In the genomic region with DNA sequence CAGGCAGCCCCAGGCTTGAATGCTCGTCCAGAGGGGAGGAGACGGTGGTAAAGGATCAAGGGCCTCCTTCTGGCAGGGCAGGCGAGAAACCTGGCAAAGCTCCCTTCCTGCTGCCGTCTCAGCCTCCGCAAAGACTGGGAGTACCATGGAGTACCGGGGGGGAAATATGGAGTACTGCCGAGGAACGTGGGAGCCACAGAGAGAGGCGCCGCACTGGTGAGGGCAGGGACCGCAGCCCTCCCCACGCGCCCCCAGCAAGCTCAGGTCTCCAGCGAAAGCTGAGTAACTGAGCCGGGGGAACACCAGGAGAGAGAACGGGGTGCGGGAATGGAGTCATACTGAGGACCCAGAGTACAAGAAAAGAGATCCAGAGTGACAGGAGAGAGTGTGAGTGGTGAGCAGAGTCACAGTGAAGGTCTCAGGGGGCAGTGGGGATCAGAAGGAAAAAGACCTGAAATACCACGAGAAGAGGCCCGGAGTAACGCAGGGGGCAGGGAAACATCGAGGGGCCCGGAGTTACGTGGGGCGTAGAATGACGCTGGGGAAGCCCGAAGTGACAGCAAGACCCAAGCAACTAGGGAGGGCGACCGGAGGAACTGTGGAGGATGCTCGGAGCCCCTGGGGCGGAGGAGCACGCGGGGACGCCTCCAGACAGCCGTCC, we compare ENCODE assay signal across 8 cellular contexts. TPM values are rescaled to one million over a fixed set of nuclear protein-coding genes. Genes with fewer than 3 reads are reported as not detected.
DNase-seq lines count a peak whose midpoint lies in the region; ATAC-seq and TF ChIP-seq lines count a peak whose summit lies in the region.

No MANE protein-coding gene starts in this region.

- POLR2A ChIA-PET in activated naive CD8-positive, alpha-beta T cell treated with anti-CD3 and anti-CD28 coated beads, Interleukin-2, amount 10 ng/mL, durations not matched to agents 7 days and 5 days (lab: Charles Lee) = interaction anchor here (0.6 to 5.0 kb wide), 21 partner anchors 8 to 229 kb away, joined by 3 to 50 read pairs (median 6); a partner anchor contains a TSS

- intact Hi-C loops in heart right ventricle (cut with DNase I) = loop anchor here in 2 of 10 donors (1.0 to 5.0 kb wide), 2 partner anchors 11 to 40 kb away; a partner anchor contains a TSS

- H3K4me3 Mint-ChIP-seq in activated naive CD8-positive, alpha-beta T cell treated with anti-CD3 and anti-CD28 coated beads, Interleukin-2, amount 10 ng/mL, durations not matched to agents 7 days and 5 days = peak overlapping the region; percentile 90

- H3K9me3 ChIP-seq in heart right ventricle = no peaks in the 10 kb centered on the region

- peaks cover 0 to 62% (median 3%) of the 10 kb centered on the region in 9 donors for H3K36me3 ChIP-seq in heart right ventricle

- ATAC-seq in HG02973 (IDR thresholded peaks at IDR 0.05; ENCODE audit: unreplicated experiment) (peak; percentile 19), heart right ventricle (peak in 7 of 8 donors; percentile 2 to 34 (median 9))
- ATAC-seq in activated naive CD8-positive, alpha-beta T cell treated with anti-CD3 and anti-CD28 coated beads, Interleukin-2, amount 10 ng/mL, durations not matched to agents 7 days and 5 days (ENCODE audit: low read depth) = peak; percentile 41

- no peaks in the 10 kb centered on the region for H3K27me3 ChIP-seq in heart right ventricle

- peaks cover 12% of the 10 kb centered on the region for H3K36me3 Mint-ChIP-seq in activated naive CD8-positive, alpha-beta T cell treated with anti-CD3 and anti-CD28 coated beads, Interleukin-2, amount 10 ng/mL, durations not matched to agents 7 days and 5 days

- H3K27me3 Mint-ChIP-seq in activated naive CD8-positive, alpha-beta T cell treated with anti-CD3 and anti-CD28 coated beads, Interleukin-2, amount 10 ng/mL, durations not matched to agents 7 days and 5 days = no peaks in the 10 kb centered on the region

- peak overlapping the region; percentile 91 to 98 (median 96) for H3K27ac ChIP-seq in heart right ventricle

- H3K4me3 ChIP-seq in heart right ventricle = peak overlapping the region; percentile 65 to 93 (median 76)

- H3K4me1 Mint-ChIP-seq in activated naive CD8-positive, alpha-beta T cell treated with anti-CD3 and anti-CD28 coated beads, Interleukin-2, amount 10 ng/mL, durations not matched to agents 7 days and 5 days = peaks cover 39% of the 10 kb centered on the region

- peak overlapping the region; percentile 93 for H3K27ac Mint-ChIP-seq in activated naive CD8-positive, alpha-beta T cell treated with anti-CD3 and anti-CD28 coated beads, Interleukin-2, amount 10 ng/mL, durations not matched to agents 7 days and 5 days

- DNase-seq in SIG-M5 treated with dmso at 0.1 percent for 504 hours (lab: John Stamatoyannopoulos, UW; ENCODE audit: unreplicated experiment) (peak; percentile 54), SIG-M5 (lab: John Stamatoyannopoulos, UW) (no peak), OCI-M1 (lab: John Stamatoyannopoulos, UW) (peak; percentile 71), heart right ventricle (peak; percentile 49 to 59), putamen (ENCODE audit: low spot score) (peak; percentile 58), DMS153 treated with DMSO at 0.1 percent for 48 hours (lab: John Stamatoyannopoulos, UW; ENCODE audit: unreplicated experiment) (no peak)
- peak; percentile 61 for DNase-seq in activated naive CD8-positive, alpha-beta T cell treated with anti-CD3 and anti-CD28 coated beads, Interleukin-2, amount 10 ng/mL, durations not matched to agents 7 days and 5 days

- H3K4me1 ChIP-seq in heart right ventricle = peaks cover 9 to 43% (median 27%) of the 10 kb centered on the region in 9 donors

- no peaks in the 10 kb centered on the region for H3K9me3 Mint-ChIP-seq in activated naive CD8-positive, alpha-beta T cell treated with anti-CD3 and anti-CD28 coated beads, Interleukin-2, amount 10 ng/mL, durations not matched to agents 7 days and 5 days

- TF ChIP-seq CTCF in heart right ventricle (IDR thresholded peaks at IDR 0.05) = no peak

- 2% methylated on average over 34 of the region's 34 CpGs for WGBS in heart right ventricle, 2 donors

RNA-seq across cellular contexts. Expression of a gene that starts 0.7 kb away (rescaled TPM):
- 100 to 1,000 TPM; 183 to 185 TPM for total RNA-seq in activated naive CD8-positive, alpha-beta T cell treated with anti-CD3 and anti-CD28 coated beads, Interleukin-2, amount 10 ng/mL, durations not matched to agents 7 days and 5 days
- total RNA-seq in heart right ventricle = 10 to 100 TPM in 8 of 10 donors, 1 to 10 TPM in 2; 7.7 to 27.2 (median 15.2) TPM
- 10 to 100 TPM; 18.9 to 50.4 TPM for polyA plus RNA-seq in heart right ventricle

RNA-seq across cellular contexts. Expression of a gene that starts 1.2 kb away (rescaled TPM):
- 1 to 10 TPM; 1.4 to 2.4 TPM for total RNA-seq in activated naive CD8-positive, alpha-beta T cell treated with anti-CD3 and anti-CD28 coated beads, Interleukin-2, amount 10 ng/mL, durations not matched to agents 7 days and 5 days
- 1 to 10 TPM in 8 of 10 donors, under 1 TPM in 2; 0.81 to 4.4 (median 1.8) TPM for total RNA-seq in heart right ventricle
- 1 to 10 TPM; 5.3 to 6.6 TPM for polyA plus RNA-seq in heart right ventricle

RNA-seq across cellular contexts. Expression of a gene that starts 10.0 kb away (rescaled TPM):
- total RNA-seq in activated naive CD8-positive, alpha-beta T cell treated with anti-CD3 and anti-CD28 coated beads, Interleukin-2, amount 10 ng/mL, durations not matched to agents 7 days and 5 days = 10 to 100 TPM; 76.1 to 87.0 TPM
- total RNA-seq in heart right ventricle = 10 to 100 TPM in 7 of 10 donors, 1 to 10 TPM in 3; 6.8 to 20.7 (median 10.6) TPM
- 10 to 100 TPM; 29.5 to 41.2 TPM for polyA plus RNA-seq in heart right ventricle

RNA-seq across cellular contexts. Expression of a gene that starts 10.2 kb away (rescaled TPM):
- 100 to 1,000 TPM; 231 to 233 TPM for total RNA-seq in activated naive CD8-positive, alpha-beta T cell treated with anti-CD3 and anti-CD28 coated beads, Interleukin-2, amount 10 ng/mL, durations not matched to agents 7 days and 5 days
- total RNA-seq in heart right ventricle = 10 to 100 TPM; 25.0 to 45.3 (median 29.8) TPM
- polyA plus RNA-seq in heart right ventricle = 10 to 100 TPM; 22.1 to 35.3 TPM

RNA-seq across cellular contexts. Expression of a gene that starts 20.5 kb away (rescaled TPM):
- 10 to 100 TPM; 27.2 to 38.2 TPM for total RNA-seq in activated naive CD8-positive, alpha-beta T cell treated with anti-CD3 and anti-CD28 coated beads, Interleukin-2, amount 10 ng/mL, durations not matched to agents 7 days and 5 days
- 10 to 100 TPM in 8 of 10 donors, 1 to 10 TPM in 2; 8.2 to 17.9 (median 12.3) TPM for total RNA-seq in heart right ventricle
- 10 to 100 TPM in 1 of 2 donors, 1 to 10 TPM in 1; 9.3 to 19.2 TPM for polyA plus RNA-seq in heart right ventricle

Comparison
In these comparisons a context has a peak if more than half of its experiments do, and no peak if none do; other contexts are left out.
1. DNase-seq: peak in SIG-M5 treated with dmso at 0.1 percent for 504 hours (single experiment), OCI-M1 (single experiment), activated naive CD8-positive, alpha-beta T cell treated with anti-CD3 and anti-CD28 coated beads, Interleukin-2, amount 10 ng/mL, durations not matched to agents 7 days and 5 days (single experiment), heart right ventricle (2 of 2) and putamen (single experiment); none in SIG-M5 (single experiment) and DMS153 treated with DMSO at 0.1 percent for 48 hours (single experiment).
2. RNA of a gene that starts 0.7 kb away (total RNA-seq): 183 to 185 TPM in activated naive CD8-positive, alpha-beta T cell treated with anti-CD3 and anti-CD28 coated beads, Interleukin-2, amount 10 ng/mL, durations not matched to agents 7 days and 5 days; 7.7 to 27.2 TPM in heart right ventricle; every median in the first group is over 4 times any median in the second.
3. Peak in every context shown above with its lines, with median percentiles within 50 percentile points of each other: ATAC-seq.